In the genomic region with DNA sequence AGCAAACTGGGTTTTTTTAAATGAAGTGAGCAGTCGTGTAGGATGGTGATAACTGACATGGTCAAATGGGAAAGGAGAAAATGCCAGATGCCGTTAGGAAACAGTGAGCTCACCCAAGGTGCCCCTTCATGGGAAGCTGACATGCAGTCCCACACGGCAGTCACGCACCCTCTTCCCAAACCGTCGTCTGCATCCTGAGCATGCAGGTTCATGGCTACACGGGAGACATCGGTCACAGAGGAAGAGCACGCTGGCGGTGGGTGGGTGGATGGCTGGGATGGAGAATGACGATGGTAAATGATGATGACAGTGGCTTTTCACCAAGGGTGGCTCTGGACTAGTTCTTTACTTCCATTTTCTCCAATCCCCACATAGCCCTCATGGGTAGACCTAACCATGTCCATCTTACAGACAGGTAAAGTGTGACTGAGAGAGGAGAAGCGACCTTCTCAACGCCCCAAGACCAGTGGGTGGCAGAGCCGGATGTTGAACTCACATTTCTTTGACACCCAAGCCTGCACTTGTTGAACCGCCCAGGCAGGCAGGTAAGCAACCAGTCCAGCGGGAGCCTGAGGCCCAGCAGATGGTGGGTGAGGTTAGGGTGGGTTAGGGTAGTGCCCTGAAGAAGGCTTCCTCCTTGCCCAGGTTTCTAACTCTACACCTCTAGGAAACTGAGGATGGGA, we compare ENCODE assay signal across 11 cellular contexts.
"Had no signal": no experiment of that assay in that cellular context is flagged by ENCODE, and none has a peak within 500 bp of the region (broad histone marks: within the 10 kb centered on the region; RNA-seq: fewer than 3 reads in every experiment).

No MANE protein-coding gene starts in this region.

- ATAC-seq: activated naive CD4-positive, alpha-beta T cell treated with anti-CD3 and anti-CD28 coated beads, Interleukin-2, amount 50 U/mL, for 72 hours; stimulated activated naive CD8-positive, alpha-beta T cell treated with anti-CD3 and anti-CD28 coated beads, Interleukin-15, Interleukin-2, amounts not matched to agents 100 U/mL and 50 U/mL, for 24 hours had no signal

- DNase-seq: activated CD4-positive, alpha-beta T cell treated with anti-CD3 and anti-CD28 coated beads, Interleukin-2, amount 50 U/mL, for 4 hours; activated CD4-positive, CD25-positive, alpha-beta regulatory T cell treated with anti-CD3 and anti-CD28 coated beads, Interleukin-2, amount 50 U/mL, for 72 hours; activated T-cell treated with anti-CD3 and anti-CD28 coated beads, Interleukin-2, amount 50 U/mL, for 1 hour; amygdala; brain microvascular endothelial cell; cerebellar nuclear complex; stimulated activated CD4-positive, alpha-beta T cell treated with anti-CD3 and anti-CD28 coated beads, Interleukin-4, amount 100 ng/mL, for 1 hour; stimulated activated CD8-positive, alpha-beta memory T cell treated with anti-CD3 and anti-CD28 coated beads, Interleukin-4, amount 100 ng/mL, for 48 hours; stimulated activated naive CD8-positive, alpha-beta T cell treated with anti-CD3 and anti-CD28 coated beads, Interleukin-15, Interleukin-2, amounts not matched to agents 100 U/mL and 50 U/mL, for 24 hours; SW 1271 had no signal

- H3K27me3 ChIP-seq: brain microvascular endothelial cell had no signal

- H3K36me3 ChIP-seq: brain microvascular endothelial cell had no signal

- H3K27ac ChIP-seq: brain microvascular endothelial cell had no signal
